ENCODE assay signal across 14 cellular contexts in genomic region chr1:23459338-23459757, GRCh38. TPM values are rescaled to one million over a fixed set of nuclear protein-coding genes. Genes with fewer than 3 reads are reported as not detected.
DNase-seq lines count a peak whose midpoint lies in the region; ATAC-seq and TF ChIP-seq lines count a peak whose summit lies in the region.
"Had no signal": no experiment of that assay in that cellular context is flagged by ENCODE, and none has a peak within 500 bp of the region (broad histone marks: within the 10 kb centered on the region; RNA-seq: fewer than 3 reads in every experiment).

No MANE protein-coding gene starts in this region.

- no peak overlapping the region for H3K4ac ChIP-seq in mesendoderm (ENCODE audit: low read depth, low read length)

- TF ChIP-seq EP300 in Ishikawa (IDR thresholded peaks at IDR 0.05; ENCODE audit: borderline replicate concordance), result no peak

- H3K79me1 ChIP-seq in mesendoderm (ENCODE audit: low read length), result peaks cover 11% of the 10 kb centered on the region

- H2AK5ac ChIP-seq in mesendoderm (ENCODE audit: low read length), result no peak overlapping the region

- no peak overlapping the region; the same call in 2 of the 3 replicates for H3K4me3 Mint-ChIP-seq in GM23338
- no peak overlapping the region for H3K4me3 Mint-ChIP-seq in endodermal cell
- H3K4me3 Mint-ChIP-seq: CD8-positive, alpha-beta T cell had no signal

- no peaks in the 10 kb centered on the region for H3K9me2 ChIP-seq in GM23338 (ENCODE audit: insufficient read depth)
- H3K9me2 ChIP-seq: SK-N-SH had no signal

- no peak overlapping the region for H3K18ac ChIP-seq in mesendoderm (ENCODE audit: low read length)

- H2BK15ac ChIP-seq in mesendoderm (replicated peaks; ENCODE audit: low read depth), result no peak overlapping the region

- H3K9me3 Mint-ChIP-seq in GM23338 (no peaks in the 10 kb centered on the region), endodermal cell (no peaks in the 10 kb centered on the region)
- H3K9me3 Mint-ChIP-seq: CD8-positive, alpha-beta T cell had no signal

- H3K4me2 ChIP-seq in GM23338 (no peak overlapping the region), mesendoderm (ENCODE audit: low read length) (no peak overlapping the region)
- H3K4me2 ChIP-seq: SK-N-SH had no signal

- H3K27ac ChIP-seq in GM23338 (ENCODE audit: low read depth), result no peak overlapping the region
- no peak overlapping the region for H3K27ac ChIP-seq in endodermal cell (ENCODE audit: low read depth, low read length)
- no peak overlapping the region for H3K27ac ChIP-seq in mesendoderm (ENCODE audit: low read depth, low read length)
- no peak overlapping the region for H3K27ac ChIP-seq in right cardiac atrium (ENCODE audit: low read length)

- 87 to 100% methylated on average over 1 to 2 of the region's 2 CpGs for WGBS in endodermal cell (ENCODE audit: insufficient coverage in 1 of 2, insufficient read length in 1 of 2), 2 experiments
- WGBS in mesendoderm (ENCODE audit: extremely low coverage, insufficient coverage, low lambda C conversion rate), result no CpG with 5 or more reads among the region's 2 CpGs
- WGBS in right cardiac atrium, result 83% methylated on average over 2 of the region's 2 CpGs

- H3K9ac ChIP-seq in endodermal cell (ENCODE audit: extremely low read depth, low read length, poor library complexity, severe bottlenecking) (no peak overlapping the region), mesendoderm (ENCODE audit: low read length) (no peak overlapping the region)
- H3K9ac ChIP-seq: SK-N-SH had no signal

- H4K5ac ChIP-seq in mesendoderm (ENCODE audit: low read length), result no peak overlapping the region

- no peak overlapping the region for H3K27ac Mint-ChIP-seq in GM23338
- no peak overlapping the region for H3K27ac Mint-ChIP-seq in endodermal cell
- H3K27ac Mint-ChIP-seq: CD8-positive, alpha-beta T cell had no signal

- no peak for TF ChIP-seq CTCF in GM23338 (conservative IDR thresholded peaks at IDR 0.05; ENCODE audit: low read depth in 2 of 2)
- TF ChIP-seq CTCF in endodermal cell (conservative IDR thresholded peaks at IDR 0.05), result no peak

- peaks cover 3% of the 10 kb centered on the region for H3K9me3 ChIP-seq in endodermal cell (ENCODE audit: control insufficient read depth, low read length)
- H3K9me3 ChIP-seq in right cardiac atrium (ENCODE audit: control insufficient read depth, low read length), result no peaks in the 10 kb centered on the region
- H3K9me3 ChIP-seq: SK-N-SH had no signal

- H4K20me1 ChIP-seq in GM23338 (replicated peaks; ENCODE audit: insufficient read depth), result peaks cover under 1% of the 10 kb centered on the region

- H3F3A ChIP-seq in GM23338 (replicated peaks; ENCODE audit: low read depth), result no peaks in the 10 kb centered on the region

- peak; percentile 75 for ATAC-seq in GM23338
- ATAC-seq in right cardiac atrium, result no peak
- no peak for ATAC-seq in HG03135 (IDR thresholded peaks at IDR 0.05; ENCODE audit: unreplicated experiment)
- ATAC-seq: CD8-positive, alpha-beta T cell; Right ventricle myocardium inferior had no signal

- no peak overlapping the region for H2BK120ac ChIP-seq in mesendoderm (ENCODE audit: low read depth, low read length)

- H3K36me3 ChIP-seq in GM23338 (ENCODE audit: insufficient read depth) (peaks cover 4% of the 10 kb centered on the region; the same call in 1 of the 2 replicates), endodermal cell (ENCODE audit: control insufficient read depth, insufficient read depth, low read length) (peaks cover 31% of the 10 kb centered on the region), mesendoderm (ENCODE audit: control insufficient read depth, insufficient read depth, low read length) (peaks cover 5% of the 10 kb centered on the region)

- H3K27me3 ChIP-seq in GM23338 (ENCODE audit: insufficient read depth), result no peaks in the 10 kb centered on the region
- no peaks in the 10 kb centered on the region for H3K27me3 ChIP-seq in endodermal cell (ENCODE audit: control insufficient read depth, insufficient read depth, low read length, poor library complexity, severe bottlenecking)
- H3K27me3 ChIP-seq in mesendoderm (ENCODE audit: insufficient read depth, low read length, poor library complexity), result no peaks in the 10 kb centered on the region
- H3K27me3 ChIP-seq in right cardiac atrium (ENCODE audit: control insufficient read depth, insufficient read depth), result no peaks in the 10 kb centered on the region

- no peak for TF ChIP-seq RAD21 in Ishikawa (IDR thresholded peaks at IDR 0.05; ENCODE audit: low read depth)

- H3K4me1 ChIP-seq in GM23338 (ENCODE audit: insufficient read depth) (no peaks in the 10 kb centered on the region), endodermal cell (ENCODE audit: control insufficient read depth, insufficient read depth, low read length) (no peaks in the 10 kb centered on the region), mesendoderm (ENCODE audit: control insufficient read depth, low read depth, low read length) (no peaks in the 10 kb centered on the region), right cardiac atrium (ENCODE audit: control insufficient read depth, insufficient read depth, low read length) (no peaks in the 10 kb centered on the region)

- H3K4me1 Mint-ChIP-seq in GM23338, result peaks cover 5% of the 10 kb centered on the region; the same call in 2 of the 3 replicates
- no peaks in the 10 kb centered on the region for H3K4me1 Mint-ChIP-seq in endodermal cell

- DNase-seq in GM23338 (ENCODE audit: low spot score) (peak; percentile 53), endodermal cell (peak; percentile 72), mesendoderm (peak; percentile 63), right cardiac atrium (no peak), COR-L47 (lab: John Stamatoyannopoulos, UW) (no peak)
- DNase-seq: CD8-positive, alpha-beta T cell; NCI-H1436; NCI-H2081 treated with DMSO at 0.1 percent for 48 hours; NCI-H226; NCI-H526 treated with DMSO at 0.1 percent for 48 hours; SK-N-SH had no signal

- no peak overlapping the region for H3K23ac ChIP-seq in mesendoderm (ENCODE audit: low read length)

- no peak overlapping the region for H4K8ac ChIP-seq in mesendoderm (ENCODE audit: low read depth, low read length)

- H3K4me3 ChIP-seq in GM23338 (no peak overlapping the region), endodermal cell (ENCODE audit: low read length) (no peak overlapping the region), mesendoderm (ENCODE audit: low read length) (no peak overlapping the region), right cardiac atrium (ENCODE audit: low read length) (no peak overlapping the region)

- H3K79me2 ChIP-seq in GM23338 (replicated peaks; ENCODE audit: insufficient read depth) (no peaks in the 10 kb centered on the region; the same call in none of the 2 replicates), mesendoderm (ENCODE audit: control insufficient read depth, insufficient read depth, low read length) (peaks cover 2% of the 10 kb centered on the region)

- no peak overlapping the region for H3K56ac ChIP-seq in mesendoderm (ENCODE audit: low read length)

- peaks cover 7% of the 10 kb centered on the region for H3K36me3 Mint-ChIP-seq in GM23338 (ENCODE audit: low read depth)
- H3K36me3 Mint-ChIP-seq in endodermal cell (ENCODE audit: low read depth), result peaks cover 44% of the 10 kb centered on the region
- H3K36me3 Mint-ChIP-seq: CD8-positive, alpha-beta T cell had no signal

- H2AFZ ChIP-seq in GM23338, result no peak overlapping the region

- intact Hi-C loops in right cardiac atrium (cut with DNase I), result no loop called here

- H3K27me3 Mint-ChIP-seq in GM23338 (ENCODE audit: insufficient read depth, low read depth, poor library complexity) (peaks cover 9% of the 10 kb centered on the region), endodermal cell (ENCODE audit: insufficient read depth) (no peaks in the 10 kb centered on the region)

- no peak overlapping the region for H2BK5ac ChIP-seq in mesendoderm (ENCODE audit: low read length)

TF ChIP-seq in GM23338, 12 proteins besides CTCF, POLR2A, EP300 and RAD21 (continues in another document):
- TF ChIP-seq ZNF114 (CRISPR knock-in tag; IDR thresholded peaks at IDR 0.05) (no peak), CREB1 (CRISPR knock-in tag; IDR thresholded peaks at IDR 0.05; ENCODE audit: low read depth) (no peak), EZH2phosphoT487 (IDR thresholded peaks at IDR 0.05; ENCODE audit: unreplicated experiment) (no peak), STAT1 (IDR thresholded peaks at IDR 0.05; ENCODE audit: unreplicated experiment) (no peak)

TF ChIP-seq in Ishikawa, 13 proteins besides CTCF, POLR2A, EP300 and RAD21:
- TF ChIP-seq CEBPB (IDR thresholded peaks at IDR 0.05), result no peak
- TF ChIP-seq, protein P1, sequence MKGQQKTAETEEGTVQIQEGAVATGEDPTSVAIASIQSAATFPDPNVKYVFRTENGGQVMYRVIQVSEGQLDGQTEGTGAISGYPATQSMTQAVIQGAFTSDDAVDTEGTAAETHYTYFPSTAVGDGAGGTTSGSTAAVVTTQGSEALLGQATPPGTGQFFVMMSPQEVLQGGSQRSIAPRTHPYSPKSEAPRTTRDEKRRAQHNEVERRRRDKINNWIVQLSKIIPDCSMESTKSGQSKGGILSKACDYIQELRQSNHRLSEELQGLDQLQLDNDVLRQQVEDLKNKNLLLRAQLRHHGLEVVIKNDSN (IDR thresholded peaks at IDR 0.05), result peak; percentile 63

RNA-seq across cellular contexts. Expression of gene ASAP3, which starts 24.6 kb away (rescaled TPM):
- total RNA-seq in GM23338 (2014; rRNA removed; shearing (Covaris generic)), result 78.3 and 98.2 TPM in 2 replicates
- polyA plus RNA-seq in GM23338 (2016; fragmentation: Nextera tagmentation; extraction: Ambion mirVana), result 28.0 and 31.3 TPM in 2 replicates
- 10 to 100 TPM; 78.7 to 91.0 TPM for total RNA-seq in endodermal cell
- 63.5 TPM for polyA plus RNA-seq in endodermal cell (2013, experiment 1 of 2)
- polyA plus RNA-seq in endodermal cell (2013, experiment 2 of 2), result 57.5 TPM
- polyA plus RNA-seq in mesendoderm (2013, experiment 1 of 2), result 24.5 TPM
- 24.9 TPM for polyA plus RNA-seq in mesendoderm (2013, experiment 2 of 2)
- total RNA-seq in right cardiac atrium, result 10 to 100 TPM; 31.4 to 45.2 (median 34.1) TPM
- 34.2 TPM for polyA plus RNA-seq in right cardiac atrium

RNA-seq across cellular contexts. Expression of gene TCEA3, which starts 34.8 kb away (rescaled TPM):
- not detected in 2 replicates for total RNA-seq in GM23338 (2014; rRNA removed; shearing (Covaris generic))
- polyA plus RNA-seq in GM23338 (2016; fragmentation: Nextera tagmentation; extraction: Ambion mirVana) (0.19 TPM in 1 of 2 replicates, not detected in the other), right cardiac atrium (48.7 TPM)
- total RNA-seq in endodermal cell (1 to 10 TPM; 4.0 to 4.7 TPM), right cardiac atrium (10 to 100 TPM; 36.4 to 79.5 (median 49.1) TPM)
- 2.4 TPM for polyA plus RNA-seq in endodermal cell (2013, experiment 1 of 2)
- polyA plus RNA-seq in endodermal cell (2013, experiment 2 of 2), result 2.2 TPM
- 0.17 TPM for polyA plus RNA-seq in mesendoderm (2013, experiment 1 of 2)
- 0.17 TPM for polyA plus RNA-seq in mesendoderm (2013, experiment 2 of 2)

Comparison
In these comparisons a context has a peak if more than half of its experiments do, and no peak if none do; other contexts are left out.
1. DNase-seq: peak in GM23338 (single experiment), endodermal cell (single experiment) and mesendoderm (single experiment); none in right cardiac atrium (0 of 3) and COR-L47 (single experiment).
2. RNA of gene TCEA3, which starts 34.8 kb away (total RNA-seq): 36.4 to 79.5 TPM in right cardiac atrium; 4.0 to 4.7 TPM in endodermal cell and not detected in GM23338; every median in the first group is over 4 times any median in the second.